21 cellular contexts compared by ENCODE assay signal in the genomic region with DNA sequence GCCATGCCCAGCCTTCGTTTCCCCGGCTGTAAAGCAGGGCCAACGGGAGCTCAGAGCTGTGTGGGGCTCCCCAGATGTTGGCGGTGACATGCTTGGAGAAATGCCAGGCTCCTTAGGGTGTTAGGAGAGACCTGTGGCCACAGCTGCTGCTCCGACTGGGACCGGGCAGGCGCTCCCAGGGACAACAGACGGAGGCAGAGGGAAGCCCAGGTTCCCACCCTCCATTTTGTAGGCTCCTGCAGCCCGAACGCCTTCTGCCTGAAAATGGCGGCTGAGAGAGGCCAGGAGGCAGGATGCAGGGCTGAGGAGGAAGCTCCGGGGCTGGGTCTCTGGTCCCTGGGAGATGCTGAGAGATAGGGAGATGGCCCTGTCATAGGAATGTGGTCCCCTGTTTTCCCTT. TPM values are rescaled to one million over a fixed set of nuclear protein-coding genes. Genes with fewer than 3 reads are reported as not detected.
DNase-seq lines count a peak whose midpoint lies in the region; ATAC-seq and TF ChIP-seq lines count a peak whose summit lies in the region.
"Had no signal": no experiment of that assay in that cellular context is flagged by ENCODE, and none has a peak within 500 bp of the region (broad histone marks: within the 10 kb centered on the region; RNA-seq: fewer than 3 reads in every experiment).

No MANE protein-coding gene starts in this region.

- no peak overlapping the region for H2BK120ac ChIP-seq in H9 (ENCODE audit: low read depth, low read length, poor library complexity, severe bottlenecking)

- no peak overlapping the region for H3T11ph ChIP-seq in H9 (ENCODE audit: low read length)

- H4K20me1 ChIP-seq in H9 (ENCODE audit: control insufficient read depth, insufficient read depth, insufficient read length): no peaks in the 10 kb centered on the region

- H3K9me3 Mint-ChIP-seq in activated CD4-positive, alpha-beta T cell treated with anti-CD3 and anti-CD28 coated beads for 36 hours (ENCODE audit: low read depth): no peaks in the 10 kb centered on the region
- no peaks in the 10 kb centered on the region for H3K9me3 Mint-ChIP-seq in CD4-positive, alpha-beta memory T cell
- no peaks in the 10 kb centered on the region for H3K9me3 Mint-ChIP-seq in effector memory CD8-positive, alpha-beta T cell
- H3K9me3 Mint-ChIP-seq in H9: no peaks in the 10 kb centered on the region

- no peaks in the 10 kb centered on the region for H3K23me2 ChIP-seq in H9 (ENCODE audit: insufficient read length, low read depth, low read length, poor library complexity, severe bottlenecking)

- H3K18ac ChIP-seq in H9 (ENCODE audit: insufficient read length, low read depth, low read length): no peak overlapping the region

- H2AK5ac ChIP-seq in H9 (ENCODE audit: insufficient read length, low read length): no peak overlapping the region

- peak overlapping the region; percentile 96 for H3K27ac Mint-ChIP-seq in activated CD4-positive, alpha-beta T cell treated with anti-CD3 and anti-CD28 coated beads for 36 hours
- H3K27ac Mint-ChIP-seq in CD4-positive, alpha-beta memory T cell: peak overlapping the region; percentile 88 to 100 (median 96)
- peak overlapping the region; percentile 90 to 94 for H3K27ac Mint-ChIP-seq in effector memory CD8-positive, alpha-beta T cell
- H3K27ac Mint-ChIP-seq in H9: no peak overlapping the region; a peak in 1 of 7 replicates
- H3K27ac Mint-ChIP-seq: B cell had no signal

- no peak for ATAC-seq in activated CD4-positive, alpha-beta T cell treated with anti-CD3 and anti-CD28 coated beads for 36 hours
- ATAC-seq in effector memory CD8-positive, alpha-beta T cell (replicated peaks): no peak
- ATAC-seq in HG03342 (IDR thresholded peaks at IDR 0.05; ENCODE audit: unreplicated experiment): no peak
- ATAC-seq: gastrocnemius medialis had no signal

- H3K9me3 ChIP-seq in CD4-positive, alpha-beta memory T cell (ENCODE audit: control insufficient read depth in 1 of 2, low read length in 2 of 2): no peaks in the 10 kb centered on the region
- no peaks in the 10 kb centered on the region for H3K9me3 ChIP-seq in H9 (ENCODE audit: control insufficient read depth, low read depth, low read length)
- H3K9me3 ChIP-seq: ascending aorta, esophagus muscularis mucosa, gastrocnemius medialis had no signal

- no peak overlapping the region for H3K14ac ChIP-seq in H9 (ENCODE audit: insufficient read depth, low read length)

- no peak overlapping the region for H2BK12ac ChIP-seq in H9 (ENCODE audit: insufficient read length, low read depth, low read length)

- no peak overlapping the region for H3K23ac ChIP-seq in H9 (ENCODE audit: insufficient read length, low read depth, low read length)

- peaks cover 96% of the 10 kb centered on the region for H3K4me1 ChIP-seq in CD4-positive, alpha-beta memory T cell (ENCODE audit: insufficient read depth, low read length)
- H3K4me1 ChIP-seq in H9 (ENCODE audit: insufficient read depth, low read length): no peaks in the 10 kb centered on the region
- H3K4me1 ChIP-seq: ascending aorta, esophagus muscularis mucosa, gastrocnemius medialis had no signal

- TF ChIP-seq CTCF in H9 (conservative IDR thresholded peaks at IDR 0.05): no peak

- POLR2A ChIA-PET in activated CD4-positive, alpha-beta T cell treated with anti-CD3 and anti-CD28 coated beads for 36 hours (lab: Charles Lee): interaction anchor here (1.1 to 2.7 kb wide), 5 partner anchors 12 to 110 kb away, joined by 3 to 26 read pairs (median 5); a partner anchor contains a TSS
- POLR2A ChIA-PET in CD4-positive, alpha-beta memory T cell (lab: Charles Lee; ENCODE audit: partially characterized antibody): interaction anchor here (0.7 to 7.9 kb wide), 20 partner anchors 36 to 150 kb away, joined by 3 to 133 read pairs (median 6); no protein-coding TSS in a partner anchor

- H3K27me3 ChIP-seq in CD4-positive, alpha-beta memory T cell (ENCODE audit: insufficient read depth, low read length): no peaks in the 10 kb centered on the region
- H3K27me3 ChIP-seq in H9 (ENCODE audit: insufficient read depth, low read length): no peaks in the 10 kb centered on the region; the same call in 1 of the 2 replicates
- H3K27me3 ChIP-seq: ascending aorta, esophagus muscularis mucosa, gastrocnemius medialis had no signal

- H4K5ac ChIP-seq in H9 (ENCODE audit: insufficient read length, low read depth, low read length): no peak overlapping the region

- H3K79me2 ChIP-seq in H9 (ENCODE audit: insufficient read depth, low read length): no peaks in the 10 kb centered on the region

- no peak overlapping the region for H4K8ac ChIP-seq in H9 (replicated peaks; ENCODE audit: insufficient read length, low read depth, low read length)

- H3K4me3 ChIP-seq in CD4-positive, alpha-beta memory T cell (ENCODE audit: low read length in 2 of 2): peak overlapping the region in 1 of 2 donors; percentile 17
- H3K4me3 ChIP-seq: ascending aorta, esophagus muscularis mucosa, gastrocnemius medialis, lung had no signal

- no peak overlapping the region for H4K91ac ChIP-seq in H9 (ENCODE audit: insufficient read length, low read depth, low read length)

- WGBS in H9 (ENCODE audit: extremely low coverage, insufficient read length, low lambda C conversion rate): no CpG with 5 or more reads among the region's 12 CpGs

- H3K36me3 ChIP-seq in CD4-positive, alpha-beta memory T cell (ENCODE audit: insufficient read depth, low read length): peaks cover 17% of the 10 kb centered on the region
- H3K36me3 ChIP-seq: ascending aorta, esophagus muscularis mucosa, gastrocnemius medialis had no signal

- H3K4ac ChIP-seq in H9 (ENCODE audit: low read depth, low read length): no peak overlapping the region

- H3K4me2 ChIP-seq in H9 (ENCODE audit: insufficient read depth, insufficient read length, low read length): no peak overlapping the region

- no peak overlapping the region for H3K9ac ChIP-seq in H9 (ENCODE audit: extremely low read depth, insufficient read length, low read length)

- H3K27me3 Mint-ChIP-seq in activated CD4-positive, alpha-beta T cell treated with anti-CD3 and anti-CD28 coated beads for 36 hours: no peaks in the 10 kb centered on the region
- H3K27me3 Mint-ChIP-seq in CD4-positive, alpha-beta memory T cell: no peaks in the 10 kb centered on the region
- H3K27me3 Mint-ChIP-seq in effector memory CD8-positive, alpha-beta T cell: no peaks in the 10 kb centered on the region
- H3K27me3 Mint-ChIP-seq in H9 (ENCODE audit: low read depth): peaks cover 12% of the 10 kb centered on the region
- H3K27me3 Mint-ChIP-seq: B cell had no signal

- peaks cover 94% of the 10 kb centered on the region for H3K4me1 Mint-ChIP-seq in activated CD4-positive, alpha-beta T cell treated with anti-CD3 and anti-CD28 coated beads for 36 hours
- peaks cover 68 to 100% (median 85%) of the 10 kb centered on the region in 4 donors for H3K4me1 Mint-ChIP-seq in CD4-positive, alpha-beta memory T cell
- peaks cover 66 to 74% of the 10 kb centered on the region in 2 donors for H3K4me1 Mint-ChIP-seq in effector memory CD8-positive, alpha-beta T cell (ENCODE audit: low read depth in 2 of 2)
- H3K4me1 Mint-ChIP-seq in H9: 0 out of 4 replicates have a peak, but pooled peaks cover 2 to 6% of the 10 kb centered on the region in 2 experiments

- H2BK15ac ChIP-seq in H9 (ENCODE audit: low read depth, low read length): no peak overlapping the region

- H3K36me3 Mint-ChIP-seq in activated CD4-positive, alpha-beta T cell treated with anti-CD3 and anti-CD28 coated beads for 36 hours (ENCODE audit: low read depth): peaks cover 86% of the 10 kb centered on the region
- peaks cover 41 to 80% of the 10 kb centered on the region in 2 donors for H3K36me3 Mint-ChIP-seq in CD4-positive, alpha-beta memory T cell
- H3K36me3 Mint-ChIP-seq in effector memory CD8-positive, alpha-beta T cell (ENCODE audit: insufficient read depth): peaks cover 53% of the 10 kb centered on the region
- H3K36me3 Mint-ChIP-seq in H9 (ENCODE audit: insufficient read depth in 1 of 3, low read depth in 3 of 3): no peaks in the 10 kb centered on the region

- CTCF ChIA-PET in activated CD4-positive, alpha-beta T cell treated with anti-CD3 and anti-CD28 coated beads for 36 hours (lab: Charles Lee): interaction anchor here (0.7 to 3.1 kb wide), 7 partner anchors 10 to 150 kb away, joined by 3 to 16 read pairs (median 3); a partner anchor contains a TSS
- CTCF ChIA-PET in CD4-positive, alpha-beta memory T cell (lab: Charles Lee; ENCODE audit: partially characterized antibody): interaction anchor here (1.1 to 2.0 kb wide), 3 partner anchors 12 to 148 kb away, joined by 4 to 7 read pairs (median 6); no protein-coding TSS in a partner anchor

- no peak overlapping the region for H3K56ac ChIP-seq in H9 (ENCODE audit: insufficient read length, low read depth, low read length)

- H2BK20ac ChIP-seq in H9 (ENCODE audit: low read depth, low read length, poor library complexity, severe bottlenecking): no peak overlapping the region

- H3K4me3 Mint-ChIP-seq in activated CD4-positive, alpha-beta T cell treated with anti-CD3 and anti-CD28 coated beads for 36 hours: peak overlapping the region; percentile 87
- peak overlapping the region; percentile 54 to 83 (median 77) for H3K4me3 Mint-ChIP-seq in CD4-positive, alpha-beta memory T cell
- H3K4me3 Mint-ChIP-seq in effector memory CD8-positive, alpha-beta T cell: peak overlapping the region in 1 of 2 donors; percentile 70
- no peak overlapping the region for H3K4me3 Mint-ChIP-seq in H9
- H3K4me3 Mint-ChIP-seq: B cell had no signal

- H3K27ac ChIP-seq in CD4-positive, alpha-beta memory T cell (ENCODE audit: low read depth, low read length): peak overlapping the region; percentile 92
- H3K27ac ChIP-seq in H9 (ENCODE audit: insufficient read length, low read depth, low read length): no peak overlapping the region
- H3K27ac ChIP-seq: ascending aorta, esophagus muscularis mucosa, gastrocnemius medialis had no signal

- H2BK5ac ChIP-seq in H9 (ENCODE audit: insufficient read length, low read length): no peak overlapping the region

- H2AFZ ChIP-seq in H9 (ENCODE audit: low read length): no peak overlapping the region

- H3K79me1 ChIP-seq in H9 (ENCODE audit: insufficient read depth, low read depth, low read length, poor library complexity, severe bottlenecking): no peaks in the 10 kb centered on the region

- intact Hi-C loops in activated CD4-positive, alpha-beta T cell treated with anti-CD3 and anti-CD28 coated beads for 36 hours (cut with DNase I, micrococcal nuclease): loop anchor here in 1 of 2 experiments (10.0 kb wide), 1 partner anchor 1573 kb away; no protein-coding TSS in a partner anchor
- intact Hi-C loops in CD4-positive, alpha-beta memory T cell (cut with micrococcal nuclease): no loop called here

- peak; percentile 69 for DNase-seq in activated CD4-positive, alpha-beta T cell treated with anti-CD3 and anti-CD28 coated beads for 36 hours
- no peak for DNase-seq in activated CD4-positive, alpha-beta T cell treated with anti-CD3 and anti-CD28 coated beads, Interleukin-2, amount 50 U/mL, for 4 hours
- DNase-seq in CD4-positive, alpha-beta memory T cell: no peak
- peak; percentile 55 to 58 for DNase-seq in activated T-cell treated with anti-CD3 and anti-CD28 coated beads, Interleukin-2, amount 50 U/mL, for 48 hours
- DNase-seq in effector memory CD8-positive, alpha-beta T cell: no peak
- DNase-seq in mucosa of gallbladder (ENCODE audit: low spot score) (no peak), H9 (no peak)
- DNase-seq: activated CD4-positive, CD25-positive, alpha-beta regulatory T cell treated with anti-CD3 and anti-CD28 coated beads, Interleukin-2, amount 50 U/mL, for 72 hours; cerebellar nuclear complex; effector CD4-positive, alpha-beta T cell; EL; gastrocnemius medialis; NCI-H2107; NCI-H510A had no signal

RNA-seq across cellular contexts. Expression of a gene that starts 10.0 kb away (rescaled TPM):
- 100 to 1,000 TPM; 286 to 377 TPM for total RNA-seq in activated CD4-positive, alpha-beta T cell treated with anti-CD3 and anti-CD28 coated beads for 36 hours
- total RNA-seq in CD4-positive, alpha-beta memory T cell: 100 to 1,000 TPM; 414 to 428 TPM
- polyA plus RNA-seq in CD4-positive, alpha-beta memory T cell: 100 to 1,000 TPM; 281 to 298 TPM
- total RNA-seq in mucosa of gallbladder (5.3 TPM), H9 (2021) (not detected in 2 replicates)
- total RNA-seq: A172, ascending aorta, renal cortical epithelial cell had no signal

RNA-seq across cellular contexts. Expression of a gene that starts 29.5 kb away (rescaled TPM):
- total RNA-seq in activated CD4-positive, alpha-beta T cell treated with anti-CD3 and anti-CD28 coated beads for 36 hours: 1 to 10 TPM; 7.0 to 9.6 TPM
- 1 to 10 TPM; 4.6 to 5.4 TPM for total RNA-seq in CD4-positive, alpha-beta memory T cell
- under 1 TPM in 1 of 2 donors, not detected in 1; 0.29 TPM for polyA plus RNA-seq in CD4-positive, alpha-beta memory T cell
- 23.2 TPM for total RNA-seq in mucosa of gallbladder
- total RNA-seq in H9 (2021): 7.0 and 8.1 TPM in 2 replicates

RNA-seq across cellular contexts. Expression of a gene that starts 57.3 kb away (rescaled TPM):
- 1 to 10 TPM; 1.9 to 2.0 TPM for total RNA-seq in activated CD4-positive, alpha-beta T cell treated with anti-CD3 and anti-CD28 coated beads for 36 hours
- under 1 TPM; 0.78 to 0.93 TPM for total RNA-seq in CD4-positive, alpha-beta memory T cell
- not detected for polyA plus RNA-seq in CD4-positive, alpha-beta memory T cell
- total RNA-seq in mucosa of gallbladder (18.5 TPM), H9 (2021) (84.5 and 95.5 TPM in 2 replicates)

Comparison
In these comparisons a context has a peak if more than half of its experiments do, and no peak if none do; other contexts are left out.
1. DNase-seq: peak in activated CD4-positive, alpha-beta T cell treated with anti-CD3 and anti-CD28 coated beads for 36 hours (single experiment) and activated T-cell treated with anti-CD3 and anti-CD28 coated beads, Interleukin-2, amount 50 U/mL, for 48 hours (2 of 2); none in activated CD4-positive, alpha-beta T cell treated with anti-CD3 and anti-CD28 coated beads, Interleukin-2, amount 50 U/mL, for 4 hours (0 of 2), CD4-positive, alpha-beta memory T cell (0 of 5), effector memory CD8-positive, alpha-beta T cell (0 of 3), mucosa of gallbladder (single experiment) and H9 (single experiment).
2. H3K27ac Mint-ChIP-seq: peak in activated CD4-positive, alpha-beta T cell treated with anti-CD3 and anti-CD28 coated beads for 36 hours (single experiment), CD4-positive, alpha-beta memory T cell (7 of 7) and effector memory CD8-positive, alpha-beta T cell (2 of 2); none in H9 (0 of 3).
3. H3K4me3 Mint-ChIP-seq: peak in activated CD4-positive, alpha-beta T cell treated with anti-CD3 and anti-CD28 coated beads for 36 hours (single experiment) and CD4-positive, alpha-beta memory T cell (8 of 8); none in H9 (0 of 2).
4. RNA of a gene that starts 10.0 kb away (total RNA-seq): 414 to 428 TPM in CD4-positive, alpha-beta memory T cell and 286 to 377 TPM in activated CD4-positive, alpha-beta T cell treated with anti-CD3 and anti-CD28 coated beads for 36 hours; 5.3 TPM in mucosa of gallbladder (single experiment) and not detected in H9; every median in the first group is over 10 times any median in the second.